ENCODE assay signal across 1 cellular context in the genomic region with DNA sequence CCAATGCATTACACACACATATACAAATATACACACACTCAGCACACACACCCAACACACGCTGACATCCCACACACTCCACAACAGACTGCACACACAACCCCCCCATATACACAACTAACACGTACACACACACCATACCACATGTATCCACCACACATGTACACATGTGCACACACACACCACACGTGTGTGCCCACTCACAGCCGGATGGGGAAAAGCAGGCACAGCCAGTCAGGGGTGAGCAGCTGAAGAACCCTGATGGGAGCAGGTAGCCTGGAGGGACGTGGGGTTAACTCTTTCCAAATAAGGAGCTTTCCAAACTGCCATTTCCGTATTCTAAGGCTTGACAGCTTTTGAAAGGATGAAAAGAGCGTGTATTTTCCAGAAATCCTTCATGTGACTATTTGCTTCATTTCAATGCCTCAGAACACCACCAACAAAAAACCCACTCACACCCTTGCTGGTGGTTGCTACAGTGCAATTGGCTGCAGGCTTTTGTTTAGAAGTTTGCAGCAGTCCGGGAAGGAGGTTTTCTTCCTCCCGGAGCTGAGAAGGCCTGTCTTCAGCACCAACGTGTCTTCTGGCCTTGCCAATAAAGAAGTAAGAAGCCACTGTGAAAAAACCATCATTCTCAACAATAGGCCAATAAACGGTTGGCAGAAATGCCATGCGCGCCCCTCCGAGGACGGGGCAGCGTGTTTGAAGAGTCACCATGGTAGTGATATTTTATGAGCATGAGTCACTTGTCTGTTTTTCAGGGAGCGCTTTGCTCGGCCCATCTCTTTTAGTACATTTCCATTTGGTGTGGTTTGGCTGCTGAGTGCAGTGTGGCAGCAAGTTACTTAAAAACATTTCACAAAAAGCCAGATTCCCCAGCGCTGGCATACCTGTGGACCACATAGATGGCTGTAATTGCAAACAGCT.
A peak's percentile ranks its signal among the peaks of the same experiment; 100 is the strongest.
TF ChIP-seq lines count a peak whose summit lies in the region.

No MANE protein-coding gene starts in this region.

TF ChIP-seq in HCT116, 20 proteins besides CTCF, POLR2A, EP300 and RAD21 (continued from another document):
- TF ChIP-seq EGR1 (IDR thresholded peaks at IDR 0.05; ENCODE audit: low read depth) (no peak), FOSL1 (IDR thresholded peaks at IDR 0.05; ENCODE audit: low read depth) (peak; percentile 72), EZH2phosphoT487 (IDR thresholded peaks at IDR 0.05; ENCODE audit: borderline replicate concordance) (no peak)
TF ChIP-seq in HCT116: peak in this region for 6.
